Comparison of ENCODE assay signal across 8 cellular contexts in the genomic region with DNA sequence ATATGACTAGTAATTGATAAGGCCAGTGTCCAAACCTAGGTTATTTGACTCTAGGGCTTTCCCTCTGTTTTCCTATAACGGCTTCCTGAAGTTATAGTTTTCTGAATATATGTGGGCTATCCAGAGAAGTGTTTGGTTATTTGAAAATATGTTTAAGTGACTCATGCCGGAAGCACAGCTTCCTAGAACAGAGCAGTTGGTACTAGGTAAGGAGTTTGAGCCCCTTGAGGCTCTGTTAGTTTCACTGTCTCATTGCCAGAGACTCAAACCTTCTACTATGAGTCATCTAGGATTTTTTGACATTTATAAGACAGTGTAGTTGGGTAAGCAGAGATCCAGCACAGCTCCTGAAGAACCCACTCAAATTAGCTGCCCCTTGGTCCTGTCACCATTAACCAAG. TPM values are rescaled to one million over a fixed set of nuclear protein-coding genes. Genes with fewer than 3 reads are reported as not detected.
DNase-seq lines count a peak whose midpoint lies in the region; ATAC-seq, FAIRE-seq and TF ChIP-seq lines count a peak whose summit lies in the region.

No MANE protein-coding gene starts in this region.

- H3K79me2 ChIP-seq in fibroblast of lung (ENCODE audit: control insufficient read depth, insufficient read depth, low read length) = no peaks in the 10 kb centered on the region

- H4K20me1 ChIP-seq in fibroblast of lung (ENCODE audit: control insufficient read depth, extremely low read depth, insufficient read depth, low read length) = no peaks in the 10 kb centered on the region

- H3K36me3 ChIP-seq in fibroblast of lung (ENCODE audit: control insufficient read depth, insufficient read depth, low read length) (no peaks in the 10 kb centered on the region), gastroesophageal sphincter (peaks cover 0 to 30% of the 10 kb centered on the region in 2 donors)

- no peaks in the 10 kb centered on the region for H3K27me3 ChIP-seq in fibroblast of lung (ENCODE audit: control insufficient read depth, insufficient read depth, low read length)
- H3K27me3 ChIP-seq in gastroesophageal sphincter = no peaks in the 10 kb centered on the region

- no peaks in the 10 kb centered on the region for H3K4me1 ChIP-seq in fibroblast of lung (ENCODE audit: control insufficient read depth, extremely low read depth, insufficient read depth, low read length)
- H3K4me1 ChIP-seq in gastroesophageal sphincter = no peaks in the 10 kb centered on the region

- FAIRE-seq in GM12892 (lab: Jason Lieb, UNC) = peak; percentile 38

- TF ChIP-seq POLR2A in GM12892 (IDR thresholded peaks at IDR 0.05; ENCODE audit: low read depth, low read length) = no peak
- TF ChIP-seq POLR2A in gastroesophageal sphincter (IDR thresholded peaks at IDR 0.05) = no peak

- ATAC-seq in GM21619 (IDR thresholded peaks at IDR 0.05; ENCODE audit: unreplicated experiment) (peak; percentile 98), gastroesophageal sphincter (no peak)

- no peak overlapping the region for H3K27ac ChIP-seq in fibroblast of lung (ENCODE audit: insufficient read depth, low read length)
- H3K27ac ChIP-seq in gastroesophageal sphincter = no peak overlapping the region

- H3K9ac ChIP-seq in fibroblast of lung (ENCODE audit: insufficient read depth, low read length) = no peak overlapping the region

- TF ChIP-seq EP300 in gastroesophageal sphincter (IDR thresholded peaks at IDR 0.05) = no peak

- TF ChIP-seq CTCF in fibroblast of lung (conservative IDR thresholded peaks at IDR 0.05 in 1 of 2, IDR thresholded peaks at IDR 0.05 in 1 of 2; ENCODE audit: low read depth in 1 of 2, low read length in 2 of 2) (no peak), gastroesophageal sphincter (IDR thresholded peaks at IDR 0.05) (no peak)

- 75 to 93% methylated on average over 2 of the region's 2 CpGs for WGBS in gastroesophageal sphincter (ENCODE audit: low coverage in 1 of 2), 2 donors

- peak; percentile 5 for DNase-seq in GM12892 (ENCODE audit: insufficient read length)
- DNase-seq in LHCN-M2 (ENCODE audit: low read depth) = peak; percentile 76
- peak; percentile 4 to 53 for DNase-seq in fibroblast of lung (ENCODE audit: low read depth in 2 of 2)
- DNase-seq in middle frontal gyrus (ENCODE audit: extremely low spot score, low spot score) = no peak
- DNase-seq in NCI-H1694 treated with DMSO at 0.1 percent for 48 hours (lab: John Stamatoyannopoulos, UW) = no peak
- DNase-seq in KBM-7 = no peak

- H3K9me3 ChIP-seq in fibroblast of lung (ENCODE audit: control insufficient read depth, insufficient read depth, low read depth, low read length) = no peaks in the 10 kb centered on the region
- H3K9me3 ChIP-seq in gastroesophageal sphincter = no peaks in the 10 kb centered on the region

- in situ Hi-C loops in KBM-7 (cut with MboI; ENCODE audit: low pct_unique_long_range_greater_than_20kb, low sequenced_read_pairs) = no loop called here

- H2AFZ ChIP-seq in fibroblast of lung (ENCODE audit: low read length) = no peak overlapping the region

- no peak overlapping the region for H3K4me2 ChIP-seq in fibroblast of lung (ENCODE audit: extremely low read depth, insufficient read depth, low read length)

- H3K4me3 ChIP-seq in fibroblast of lung (replicated peaks in 1 of 4; ENCODE audit: control extremely low read depth in 1 of 4, insufficient read depth in 1 of 4, low read depth in 3 of 4, low read length in 4 of 4) (no peak overlapping the region), gastroesophageal sphincter (no peak overlapping the region)

RNA-seq across cellular contexts. Expression of a gene that starts 27.1 kb away (rescaled TPM):
- polyA plus RNA-seq in GM12892 (2012; ENCODE audit: missing spikeins) = 0.76 TPM
- total RNA-seq in LHCN-M2 (2014; rRNA removed) (20.2 and 20.7 TPM in 2 replicates), fibroblast of lung (10.0 and 20.1 TPM in 2 replicates), gastroesophageal sphincter (10 to 100 TPM; 11.0 to 51.1 (median 15.0) TPM)
- 6.1 TPM for polyA plus RNA-seq in LHCN-M2 (2012)
- 4.1 and 8.0 TPM in 2 replicates for polyA plus RNA-seq in fibroblast of lung
- polyA plus RNA-seq in fibroblast of lung (2012) = 2.6 and 4.4 TPM in 2 replicates
- polyA minus RNA-seq in fibroblast of lung (ENCODE audit: low replicate concordance) = 0.37 and 2.8 TPM in 2 replicates

RNA-seq across cellular contexts. Expression of a gene that starts 27.1 kb away (rescaled TPM):
- polyA plus RNA-seq in GM12892 (2012; ENCODE audit: missing spikeins) = 20.9 TPM
- total RNA-seq in LHCN-M2 (2014; rRNA removed) (37.6 and 58.8 TPM in 2 replicates), fibroblast of lung (37.5 and 46.0 TPM in 2 replicates), gastroesophageal sphincter (100 to 1,000 TPM in 1 of 4 donors, 10 to 100 TPM in 3; 66.3 to 106 (median 72.9) TPM)
- 53.1 TPM for polyA plus RNA-seq in LHCN-M2 (2012)
- 58.2 and 101 TPM in 2 replicates for polyA plus RNA-seq in fibroblast of lung
- 43.5 and 77.5 TPM in 2 replicates for polyA plus RNA-seq in fibroblast of lung (2012)
- 11.8 and 18.7 TPM in 2 replicates for polyA minus RNA-seq in fibroblast of lung (ENCODE audit: low replicate concordance)

Comparison
In these comparisons a context has a peak if more than half of its experiments do, and no peak if none do; other contexts are left out.
1. DNase-seq: peak in GM12892 (single experiment), LHCN-M2 (single experiment) and fibroblast of lung (2 of 2); none in middle frontal gyrus (single experiment), NCI-H1694 treated with DMSO at 0.1 percent for 48 hours (single experiment) and KBM-7 (single experiment).